ENCODE assay signal across 1 cellular context in the genomic region with DNA sequence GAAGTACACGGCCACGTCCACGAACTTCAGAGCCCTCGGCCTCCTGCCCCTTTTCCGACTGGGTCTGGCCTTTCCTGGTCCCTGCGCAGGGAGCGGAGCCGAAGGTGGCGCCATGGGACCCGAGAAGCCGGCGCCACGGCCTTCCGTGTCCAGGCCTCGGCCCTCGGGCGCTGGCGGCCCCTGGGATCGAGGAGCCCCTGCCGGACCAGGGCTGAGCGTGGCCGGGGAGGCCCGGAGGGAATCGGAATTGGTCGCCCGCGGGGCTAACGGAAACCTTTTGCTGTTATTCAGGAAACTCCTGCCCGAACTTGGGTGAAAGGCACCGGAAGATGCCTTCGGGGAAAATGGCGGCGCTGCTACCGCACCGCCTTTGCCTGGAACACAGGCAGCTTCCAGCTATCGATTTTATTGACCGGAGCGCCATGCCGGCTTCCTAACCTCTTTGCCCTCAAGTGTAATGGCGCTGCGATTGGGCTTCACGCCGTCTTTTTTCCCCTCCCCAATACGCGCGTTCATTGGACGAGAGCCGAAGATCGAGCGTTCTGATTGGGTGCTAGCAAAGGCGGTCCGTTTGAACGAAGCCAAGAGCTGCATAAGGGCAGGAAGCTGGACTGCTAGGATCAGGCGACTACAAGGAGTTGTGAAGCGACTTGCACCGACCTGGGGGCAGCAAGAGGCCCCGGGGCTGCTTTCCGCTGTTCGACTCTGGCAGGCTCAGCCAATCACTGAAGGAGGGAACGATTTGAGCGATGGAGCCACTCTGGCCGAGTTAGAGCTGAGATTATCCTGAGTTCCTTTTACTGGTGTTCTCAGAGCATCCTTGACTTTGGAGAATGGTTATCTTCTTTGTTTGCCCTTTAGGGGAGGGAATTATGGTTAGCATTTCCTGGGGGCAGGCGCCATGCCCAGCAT.
TF ChIP-seq lines count a peak whose summit lies in the region.

A gene (minus strand): TSS at position 462 of the 912 bp plus-strand sequence. CDS start 348 bp downstream, at position 114.

TF ChIP-seq in K562, 482 proteins besides CTCF, POLR2A, EP300 and RAD21 (continued from another document and continues in another):
- TF ChIP-seq, protein P1, sequence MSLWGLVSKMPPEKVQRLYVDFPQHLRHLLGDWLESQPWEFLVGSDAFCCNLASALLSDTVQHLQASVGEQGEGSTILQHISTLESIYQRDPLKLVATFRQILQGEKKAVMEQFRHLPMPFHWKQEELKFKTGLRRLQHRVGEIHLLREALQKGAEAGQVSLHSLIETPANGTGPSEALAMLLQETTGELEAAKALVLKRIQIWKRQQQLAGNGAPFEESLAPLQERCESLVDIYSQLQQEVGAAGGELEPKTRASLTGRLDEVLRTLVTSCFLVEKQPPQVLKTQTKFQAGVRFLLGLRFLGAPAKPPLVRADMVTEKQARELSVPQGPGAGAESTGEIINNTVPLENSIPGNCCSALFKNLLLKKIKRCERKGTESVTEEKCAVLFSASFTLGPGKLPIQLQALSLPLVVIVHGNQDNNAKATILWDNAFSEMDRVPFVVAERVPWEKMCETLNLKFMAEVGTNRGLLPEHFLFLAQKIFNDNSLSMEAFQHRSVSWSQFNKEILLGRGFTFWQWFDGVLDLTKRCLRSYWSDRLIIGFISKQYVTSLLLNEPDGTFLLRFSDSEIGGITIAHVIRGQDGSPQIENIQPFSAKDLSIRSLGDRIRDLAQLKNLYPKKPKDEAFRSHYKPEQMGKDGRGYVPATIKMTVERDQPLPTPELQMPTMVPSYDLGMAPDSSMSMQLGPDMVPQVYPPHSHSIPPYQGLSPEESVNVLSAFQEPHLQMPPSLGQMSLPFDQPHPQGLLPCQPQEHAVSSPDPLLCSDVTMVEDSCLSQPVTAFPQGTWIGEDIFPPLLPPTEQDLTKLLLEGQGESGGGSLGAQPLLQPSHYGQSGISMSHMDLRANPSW (CRISPR knock-in tag; IDR thresholded peaks at IDR 0.05): no peak
- TF ChIP-seq SP2 (IDR thresholded peaks at IDR 0.05; ENCODE audit: extremely low read depth, low read depth, low read length, poor library complexity, severe bottlenecking) (no peak), ZNF217 (CRISPR knock-in tag; IDR thresholded peaks at IDR 0.05) (no peak), DIDO1 (tag; IDR thresholded peaks at IDR 0.05; ENCODE audit: low read depth) (peak; percentile 95), ZNF384 (IDR thresholded peaks at IDR 0.05; ENCODE audit: low read depth, low read length) (peak; percentile 51; the same call in 1 of the 2 replicates), SMAD4 (CRISPR knock-in tag; conservative IDR thresholded peaks at IDR 0.05) (no peak; the same call in none of the 2 replicates), C11orf30 (IDR thresholded peaks at IDR 0.05; ENCODE audit: low read depth) (peak; percentile 62; the same call in 1 of the 2 replicates), HLTF (IDR thresholded peaks at IDR 0.05) (no peak), PHTF2 (CRISPR knock-in tag; IDR thresholded peaks at IDR 0.05) (no peak), HDGF (IDR thresholded peaks at IDR 0.05) (no peak), POLR2AphosphoS5 (IDR thresholded peaks at IDR 0.05; ENCODE audit: control insufficient read depth, insufficient read depth, low read depth, low read length) (peak; percentile 51; the same call in 1 of the 2 replicates), TAL1 (IDR thresholded peaks at IDR 0.05) (no peak), TGIF2 (CRISPR knock-in tag; IDR thresholded peaks at IDR 0.05) (no peak; the same call in 1 of the 2 replicates), DACH1 (IDR thresholded peaks at IDR 0.05; ENCODE audit: partially characterized antibody) (no peak), ZNF146 (CRISPR knock-in tag; IDR thresholded peaks at IDR 0.05; ENCODE audit: unreplicated experiment) (no peak), BMI1 (IDR thresholded peaks at IDR 0.05; ENCODE audit: low read length) (no peak), NFIX (CRISPR knock-in tag; IDR thresholded peaks at IDR 0.05; ENCODE audit: low read depth) (no peak), NR4A1 (CRISPR knock-in tag; IDR thresholded peaks at IDR 0.05) (no peak), NR4A1 (tag; IDR thresholded peaks at IDR 0.05) (peak; percentile 63; the same call in 1 of the 2 replicates), HMG20A (CRISPR knock-in tag; conservative IDR thresholded peaks at IDR 0.05) (no peak), EHMT2 (IDR thresholded peaks at IDR 0.05) (no peak), ZNF232 (CRISPR knock-in tag; IDR thresholded peaks at IDR 0.05) (no peak), ZNF785 (CRISPR knock-in tag; IDR thresholded peaks at IDR 0.05) (no peak), SREBF2 (CRISPR knock-in tag; IDR thresholded peaks at IDR 0.05) (no peak), CTBP1 (IDR thresholded peaks at IDR 0.05; ENCODE audit: borderline replicate concordance) (peak; percentile 7; the same call in 1 of the 2 replicates)
- TF ChIP-seq, protein P2, sequence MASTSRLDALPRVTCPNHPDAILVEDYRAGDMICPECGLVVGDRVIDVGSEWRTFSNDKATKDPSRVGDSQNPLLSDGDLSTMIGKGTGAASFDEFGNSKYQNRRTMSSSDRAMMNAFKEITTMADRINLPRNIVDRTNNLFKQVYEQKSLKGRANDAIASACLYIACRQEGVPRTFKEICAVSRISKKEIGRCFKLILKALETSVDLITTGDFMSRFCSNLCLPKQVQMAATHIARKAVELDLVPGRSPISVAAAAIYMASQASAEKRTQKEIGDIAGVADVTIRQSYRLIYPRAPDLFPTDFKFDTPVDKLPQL (IDR thresholded peaks at IDR 0.05; ENCODE audit: extremely low read depth, insufficient read length): no peak
- TF ChIP-seq, protein P3, sequence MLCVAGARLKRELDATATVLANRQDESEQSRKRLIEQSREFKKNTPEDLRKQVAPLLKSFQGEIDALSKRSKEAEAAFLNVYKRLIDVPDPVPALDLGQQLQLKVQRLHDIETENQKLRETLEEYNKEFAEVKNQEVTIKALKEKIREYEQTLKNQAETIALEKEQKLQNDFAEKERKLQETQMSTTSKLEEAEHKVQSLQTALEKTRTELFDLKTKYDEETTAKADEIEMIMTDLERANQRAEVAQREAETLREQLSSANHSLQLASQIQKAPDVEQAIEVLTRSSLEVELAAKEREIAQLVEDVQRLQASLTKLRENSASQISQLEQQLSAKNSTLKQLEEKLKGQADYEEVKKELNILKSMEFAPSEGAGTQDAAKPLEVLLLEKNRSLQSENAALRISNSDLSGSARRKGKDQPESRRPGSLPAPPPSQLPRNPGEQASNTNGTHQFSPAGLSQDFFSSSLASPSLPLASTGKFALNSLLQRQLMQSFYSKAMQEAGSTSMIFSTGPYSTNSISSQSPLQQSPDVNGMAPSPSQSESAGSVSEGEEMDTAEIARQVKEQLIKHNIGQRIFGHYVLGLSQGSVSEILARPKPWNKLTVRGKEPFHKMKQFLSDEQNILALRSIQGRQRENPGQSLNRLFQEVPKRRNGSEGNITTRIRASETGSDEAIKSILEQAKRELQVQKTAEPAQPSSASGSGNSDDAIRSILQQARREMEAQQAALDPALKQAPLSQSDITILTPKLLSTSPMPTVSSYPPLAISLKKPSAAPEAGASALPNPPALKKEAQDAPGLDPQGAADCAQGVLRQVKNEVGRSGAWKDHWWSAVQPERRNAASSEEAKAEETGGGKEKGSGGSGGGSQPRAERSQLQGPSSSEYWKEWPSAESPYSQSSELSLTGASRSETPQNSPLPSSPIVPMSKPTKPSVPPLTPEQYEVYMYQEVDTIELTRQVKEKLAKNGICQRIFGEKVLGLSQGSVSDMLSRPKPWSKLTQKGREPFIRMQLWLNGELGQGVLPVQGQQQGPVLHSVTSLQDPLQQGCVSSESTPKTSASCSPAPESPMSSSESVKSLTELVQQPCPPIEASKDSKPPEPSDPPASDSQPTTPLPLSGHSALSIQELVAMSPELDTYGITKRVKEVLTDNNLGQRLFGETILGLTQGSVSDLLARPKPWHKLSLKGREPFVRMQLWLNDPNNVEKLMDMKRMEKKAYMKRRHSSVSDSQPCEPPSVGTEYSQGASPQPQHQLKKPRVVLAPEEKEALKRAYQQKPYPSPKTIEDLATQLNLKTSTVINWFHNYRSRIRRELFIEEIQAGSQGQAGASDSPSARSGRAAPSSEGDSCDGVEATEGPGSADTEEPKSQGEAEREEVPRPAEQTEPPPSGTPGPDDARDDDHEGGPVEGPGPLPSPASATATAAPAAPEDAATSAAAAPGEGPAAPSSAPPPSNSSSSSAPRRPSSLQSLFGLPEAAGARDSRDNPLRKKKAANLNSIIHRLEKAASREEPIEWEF (CRISPR knock-in tag; IDR thresholded peaks at IDR 0.05): peak; percentile 88; the same call in 1 of the 2 replicates
- TF ChIP-seq, protein P4, sequence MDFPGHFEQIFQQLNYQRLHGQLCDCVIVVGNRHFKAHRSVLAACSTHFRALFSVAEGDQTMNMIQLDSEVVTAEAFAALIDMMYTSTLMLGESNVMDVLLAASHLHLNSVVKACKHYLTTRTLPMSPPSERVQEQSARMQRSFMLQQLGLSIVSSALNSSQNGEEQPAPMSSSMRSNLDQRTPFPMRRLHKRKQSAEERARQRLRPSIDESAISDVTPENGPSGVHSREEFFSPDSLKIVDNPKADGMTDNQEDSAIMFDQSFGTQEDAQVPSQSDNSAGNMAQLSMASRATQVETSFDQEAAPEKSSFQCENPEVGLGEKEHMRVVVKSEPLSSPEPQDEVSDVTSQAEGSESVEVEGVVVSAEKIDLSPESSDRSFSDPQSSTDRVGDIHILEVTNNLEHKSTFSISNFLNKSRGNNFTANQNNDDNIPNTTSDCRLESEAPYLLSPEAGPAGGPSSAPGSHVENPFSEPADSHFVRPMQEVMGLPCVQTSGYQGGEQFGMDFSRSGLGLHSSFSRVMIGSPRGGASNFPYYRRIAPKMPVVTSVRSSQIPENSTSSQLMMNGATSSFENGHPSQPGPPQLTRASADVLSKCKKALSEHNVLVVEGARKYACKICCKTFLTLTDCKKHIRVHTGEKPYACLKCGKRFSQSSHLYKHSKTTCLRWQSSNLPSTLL (IDR thresholded peaks at IDR 0.05): no peak
- TF ChIP-seq, protein P5, sequence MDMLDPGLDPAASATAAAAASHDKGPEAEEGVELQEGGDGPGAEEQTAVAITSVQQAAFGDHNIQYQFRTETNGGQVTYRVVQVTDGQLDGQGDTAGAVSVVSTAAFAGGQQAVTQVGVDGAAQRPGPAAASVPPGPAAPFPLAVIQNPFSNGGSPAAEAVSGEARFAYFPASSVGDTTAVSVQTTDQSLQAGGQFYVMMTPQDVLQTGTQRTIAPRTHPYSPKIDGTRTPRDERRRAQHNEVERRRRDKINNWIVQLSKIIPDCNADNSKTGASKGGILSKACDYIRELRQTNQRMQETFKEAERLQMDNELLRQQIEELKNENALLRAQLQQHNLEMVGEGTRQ (CRISPR knock-in tag; IDR thresholded peaks at IDR 0.05): no peak
- TF ChIP-seq, protein P6, sequence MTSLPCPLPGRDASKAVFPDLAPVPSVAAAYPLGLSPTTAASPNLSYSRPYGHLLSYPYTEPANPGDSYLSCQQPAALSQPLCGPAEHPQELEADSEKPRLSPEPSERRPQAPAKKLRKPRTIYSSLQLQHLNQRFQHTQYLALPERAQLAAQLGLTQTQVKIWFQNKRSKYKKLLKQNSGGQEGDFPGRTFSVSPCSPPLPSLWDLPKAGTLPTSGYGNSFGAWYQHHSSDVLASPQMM (CRISPR knock-in tag; IDR thresholded peaks at IDR 0.05): no peak
- TF ChIP-seq, protein P7, sequence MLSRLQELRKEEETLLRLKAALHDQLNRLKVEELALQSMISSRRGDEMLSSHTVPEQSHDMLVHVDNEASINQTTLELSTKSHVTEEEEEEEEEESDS (CRISPR knock-in tag; IDR thresholded peaks at IDR 0.05): no peak
- TF ChIP-seq, protein P8, sequence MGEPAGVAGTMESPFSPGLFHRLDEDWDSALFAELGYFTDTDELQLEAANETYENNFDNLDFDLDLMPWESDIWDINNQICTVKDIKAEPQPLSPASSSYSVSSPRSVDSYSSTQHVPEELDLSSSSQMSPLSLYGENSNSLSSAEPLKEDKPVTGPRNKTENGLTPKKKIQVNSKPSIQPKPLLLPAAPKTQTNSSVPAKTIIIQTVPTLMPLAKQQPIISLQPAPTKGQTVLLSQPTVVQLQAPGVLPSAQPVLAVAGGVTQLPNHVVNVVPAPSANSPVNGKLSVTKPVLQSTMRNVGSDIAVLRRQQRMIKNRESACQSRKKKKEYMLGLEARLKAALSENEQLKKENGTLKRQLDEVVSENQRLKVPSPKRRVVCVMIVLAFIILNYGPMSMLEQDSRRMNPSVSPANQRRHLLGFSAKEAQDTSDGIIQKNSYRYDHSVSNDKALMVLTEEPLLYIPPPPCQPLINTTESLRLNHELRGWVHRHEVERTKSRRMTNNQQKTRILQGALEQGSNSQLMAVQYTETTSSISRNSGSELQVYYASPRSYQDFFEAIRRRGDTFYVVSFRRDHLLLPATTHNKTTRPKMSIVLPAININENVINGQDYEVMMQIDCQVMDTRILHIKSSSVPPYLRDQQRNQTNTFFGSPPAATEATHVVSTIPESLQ (CRISPR knock-in tag; IDR thresholded peaks at IDR 0.05): peak; percentile 93
- TF ChIP-seq, protein P9, sequence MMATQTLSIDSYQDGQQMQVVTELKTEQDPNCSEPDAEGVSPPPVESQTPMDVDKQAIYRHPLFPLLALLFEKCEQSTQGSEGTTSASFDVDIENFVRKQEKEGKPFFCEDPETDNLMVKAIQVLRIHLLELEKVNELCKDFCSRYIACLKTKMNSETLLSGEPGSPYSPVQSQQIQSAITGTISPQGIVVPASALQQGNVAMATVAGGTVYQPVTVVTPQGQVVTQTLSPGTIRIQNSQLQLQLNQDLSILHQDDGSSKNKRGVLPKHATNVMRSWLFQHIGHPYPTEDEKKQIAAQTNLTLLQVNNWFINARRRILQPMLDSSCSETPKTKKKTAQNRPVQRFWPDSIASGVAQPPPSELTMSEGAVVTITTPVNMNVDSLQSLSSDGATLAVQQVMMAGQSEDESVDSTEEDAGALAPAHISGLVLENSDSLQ (IDR thresholded peaks at IDR 0.05): peak; percentile 52
- TF ChIP-seq, protein P10, sequence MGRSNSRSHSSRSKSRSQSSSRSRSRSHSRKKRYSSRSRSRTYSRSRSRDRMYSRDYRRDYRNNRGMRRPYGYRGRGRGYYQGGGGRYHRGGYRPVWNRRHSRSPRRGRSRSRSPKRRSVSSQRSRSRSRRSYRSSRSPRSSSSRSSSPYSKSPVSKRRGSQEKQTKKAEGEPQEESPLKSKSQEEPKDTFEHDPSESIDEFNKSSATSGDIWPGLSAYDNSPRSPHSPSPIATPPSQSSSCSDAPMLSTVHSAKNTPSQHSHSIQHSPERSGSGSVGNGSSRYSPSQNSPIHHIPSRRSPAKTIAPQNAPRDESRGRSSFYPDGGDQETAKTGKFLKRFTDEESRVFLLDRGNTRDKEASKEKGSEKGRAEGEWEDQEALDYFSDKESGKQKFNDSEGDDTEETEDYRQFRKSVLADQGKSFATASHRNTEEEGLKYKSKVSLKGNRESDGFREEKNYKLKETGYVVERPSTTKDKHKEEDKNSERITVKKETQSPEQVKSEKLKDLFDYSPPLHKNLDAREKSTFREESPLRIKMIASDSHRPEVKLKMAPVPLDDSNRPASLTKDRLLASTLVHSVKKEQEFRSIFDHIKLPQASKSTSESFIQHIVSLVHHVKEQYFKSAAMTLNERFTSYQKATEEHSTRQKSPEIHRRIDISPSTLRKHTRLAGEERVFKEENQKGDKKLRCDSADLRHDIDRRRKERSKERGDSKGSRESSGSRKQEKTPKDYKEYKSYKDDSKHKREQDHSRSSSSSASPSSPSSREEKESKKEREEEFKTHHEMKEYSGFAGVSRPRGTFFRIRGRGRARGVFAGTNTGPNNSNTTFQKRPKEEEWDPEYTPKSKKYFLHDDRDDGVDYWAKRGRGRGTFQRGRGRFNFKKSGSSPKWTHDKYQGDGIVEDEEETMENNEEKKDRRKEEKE (IDR thresholded peaks at IDR 0.05; ENCODE audit: borderline replicate concordance in 1 of 2, control insufficient read depth in 1 of 2, low read depth in 2 of 2, low read length in 1 of 2): no peak
